10 cellular contexts compared by ENCODE assay signal in genomic region chr12:20220339-20220738, GRCh38.
DNase-seq lines count a peak whose midpoint lies in the region; ATAC-seq and TF ChIP-seq lines count a peak whose summit lies in the region.
"Had no signal": no experiment of that assay in that cellular context is flagged by ENCODE, and none has a peak within 500 bp of the region (broad histone marks: within the 10 kb centered on the region; RNA-seq: fewer than 3 reads in every experiment).

No MANE protein-coding gene starts in this region.

- DNase-seq in GM04504 (ENCODE audit: low read depth) (peak; percentile 5), NAMALWA (ENCODE audit: low spot score) (peak; percentile 47), chondrocyte (ENCODE audit: low spot score) (no peak), SHP77 (lab: John Stamatoyannopoulos, UW) (no peak)
- no peak for DNase-seq in stimulated activated CD4-positive, alpha-beta T cell treated with anti-CD3 and anti-CD28 coated beads, Interleukin-15, amount 100 ng/mL, for 24 hours
- no peak for DNase-seq in activated CD8-positive, alpha-beta T cell treated with anti-CD3 and anti-CD28 coated beads for 36 hours
- DNase-seq: activated B cell treated with CpG ODN at 0.5 μM for 24 hours, hypothalamus had no signal

- TF ChIP-seq CTCF in chondrocyte (IDR thresholded peaks at IDR 0.05) (peak; percentile 61), neural cell (IDR thresholded peaks at IDR 0.05; ENCODE audit: poor library complexity, severe bottlenecking) (no peak)
- no peak for TF ChIP-seq CTCF in activated CD8-positive, alpha-beta T cell treated with anti-CD3 and anti-CD28 coated beads for 36 hours (IDR thresholded peaks at IDR 0.05)

- H3K9me3 ChIP-seq in neural cell (ENCODE audit: low read length), result no peaks in the 10 kb centered on the region

- H3K9ac ChIP-seq in neural cell (ENCODE audit: low read length), result no peak overlapping the region

- H3K36me3 Mint-ChIP-seq in chondrocyte (ENCODE audit: low read depth), result peaks cover 7% of the 10 kb centered on the region
- no peaks in the 10 kb centered on the region for H3K36me3 Mint-ChIP-seq in activated CD8-positive, alpha-beta T cell treated with anti-CD3 and anti-CD28 coated beads for 36 hours (ENCODE audit: low read depth)

- no peaks in the 10 kb centered on the region for H3K4me1 Mint-ChIP-seq in chondrocyte (ENCODE audit: low read depth)
- no peaks in the 10 kb centered on the region for H3K4me1 Mint-ChIP-seq in activated CD8-positive, alpha-beta T cell treated with anti-CD3 and anti-CD28 coated beads for 36 hours (ENCODE audit: low read depth)
- H3K4me1 Mint-ChIP-seq: activated B cell treated with CpG ODN at 0.5 μM for 24 hours had no signal

- no peak overlapping the region for H3K4me2 ChIP-seq in neural cell (ENCODE audit: low read length)

- POLR2A ChIA-PET in activated CD8-positive, alpha-beta T cell treated with anti-CD3 and anti-CD28 coated beads for 36 hours (lab: Charles Lee), result no interaction called here

- H3K27me3 ChIP-seq in neural cell (ENCODE audit: insufficient read depth, low read depth, low read length), result no peaks in the 10 kb centered on the region

- H3K27me3 Mint-ChIP-seq in chondrocyte (ENCODE audit: low read depth), result no peaks in the 10 kb centered on the region
- no peaks in the 10 kb centered on the region for H3K27me3 Mint-ChIP-seq in activated CD8-positive, alpha-beta T cell treated with anti-CD3 and anti-CD28 coated beads for 36 hours
- H3K27me3 Mint-ChIP-seq: activated B cell treated with CpG ODN at 0.5 μM for 24 hours had no signal

- H3K27ac ChIP-seq in neural cell (ENCODE audit: low read length), result no peak overlapping the region

- no peak overlapping the region for H3K4me3 ChIP-seq in neural cell (ENCODE audit: low read length)

- TF ChIP-seq RAD21 in neural cell (conservative IDR thresholded peaks at IDR 0.05), result peak; percentile 19

- peaks cover 14% of the 10 kb centered on the region for H3K9me3 Mint-ChIP-seq in chondrocyte (ENCODE audit: low read depth)
- no peaks in the 10 kb centered on the region for H3K9me3 Mint-ChIP-seq in activated CD8-positive, alpha-beta T cell treated with anti-CD3 and anti-CD28 coated beads for 36 hours

- CTCF ChIA-PET in activated CD8-positive, alpha-beta T cell treated with anti-CD3 and anti-CD28 coated beads for 36 hours (lab: Charles Lee), result interaction anchor here (1.4 kb wide), 1 partner anchor 463 kb away, joined by 5 read pairs; no protein-coding TSS in a partner anchor

- H3K4me3 Mint-ChIP-seq in chondrocyte (ENCODE audit: unreplicated experiment), result no peak overlapping the region
- no peak overlapping the region for H3K4me3 Mint-ChIP-seq in activated CD8-positive, alpha-beta T cell treated with anti-CD3 and anti-CD28 coated beads for 36 hours
- H3K4me3 Mint-ChIP-seq: activated B cell treated with CpG ODN at 0.5 μM for 24 hours had no signal

- no peak overlapping the region for H2AFZ ChIP-seq in neural cell (ENCODE audit: low read depth, low read length)

- H3K36me3 ChIP-seq in neural cell (ENCODE audit: insufficient read depth, low read length), result no peaks in the 10 kb centered on the region

- no peak for ATAC-seq in activated CD8-positive, alpha-beta T cell treated with anti-CD3 and anti-CD28 coated beads for 36 hours
- ATAC-seq in HG03280 (IDR thresholded peaks at IDR 0.05; ENCODE audit: unreplicated experiment), result no peak

- H3K27ac Mint-ChIP-seq in chondrocyte (ENCODE audit: unreplicated experiment), result no peak overlapping the region
- H3K27ac Mint-ChIP-seq in activated CD8-positive, alpha-beta T cell treated with anti-CD3 and anti-CD28 coated beads for 36 hours, result no peak overlapping the region
- H3K27ac Mint-ChIP-seq: activated B cell treated with CpG ODN at 0.5 μM for 24 hours had no signal

- H3K9me2 ChIP-seq in neural cell (ENCODE audit: insufficient read depth, low read length), result no peaks in the 10 kb centered on the region

- no peak for TF ChIP-seq EP300 in neural cell (conservative IDR thresholded peaks at IDR 0.05; ENCODE audit: poor library complexity, severe bottlenecking)

- H4K20me1 ChIP-seq in neural cell (ENCODE audit: insufficient read depth), result no peaks in the 10 kb centered on the region

- H3K79me2 ChIP-seq in neural cell (replicated peaks; ENCODE audit: insufficient read depth, low read length), result no peaks in the 10 kb centered on the region

- intact Hi-C loops in activated CD8-positive, alpha-beta T cell treated with anti-CD3 and anti-CD28 coated beads for 36 hours (cut with micrococcal nuclease), result no loop called here

- H3F3A ChIP-seq in neural cell (ENCODE audit: insufficient read depth, low read length, poor library complexity, severe bottlenecking), result no peaks in the 10 kb centered on the region

TF ChIP-seq in neural cell, 6 proteins besides CTCF, POLR2A, EP300 and RAD21:
- TF ChIP-seq TAF1 (IDR thresholded peaks at IDR 0.05; ENCODE audit: low read depth) (no peak), EZH2 (IDR thresholded peaks at IDR 0.05; ENCODE audit: borderline replicate concordance, insufficient read depth, low read length, poor library complexity, severe bottlenecking) (no peak), SMC3 (conservative IDR thresholded peaks at IDR 0.05; ENCODE audit: poor library complexity) (peak; percentile 29)
- TF ChIP-seq, protein P1, sequence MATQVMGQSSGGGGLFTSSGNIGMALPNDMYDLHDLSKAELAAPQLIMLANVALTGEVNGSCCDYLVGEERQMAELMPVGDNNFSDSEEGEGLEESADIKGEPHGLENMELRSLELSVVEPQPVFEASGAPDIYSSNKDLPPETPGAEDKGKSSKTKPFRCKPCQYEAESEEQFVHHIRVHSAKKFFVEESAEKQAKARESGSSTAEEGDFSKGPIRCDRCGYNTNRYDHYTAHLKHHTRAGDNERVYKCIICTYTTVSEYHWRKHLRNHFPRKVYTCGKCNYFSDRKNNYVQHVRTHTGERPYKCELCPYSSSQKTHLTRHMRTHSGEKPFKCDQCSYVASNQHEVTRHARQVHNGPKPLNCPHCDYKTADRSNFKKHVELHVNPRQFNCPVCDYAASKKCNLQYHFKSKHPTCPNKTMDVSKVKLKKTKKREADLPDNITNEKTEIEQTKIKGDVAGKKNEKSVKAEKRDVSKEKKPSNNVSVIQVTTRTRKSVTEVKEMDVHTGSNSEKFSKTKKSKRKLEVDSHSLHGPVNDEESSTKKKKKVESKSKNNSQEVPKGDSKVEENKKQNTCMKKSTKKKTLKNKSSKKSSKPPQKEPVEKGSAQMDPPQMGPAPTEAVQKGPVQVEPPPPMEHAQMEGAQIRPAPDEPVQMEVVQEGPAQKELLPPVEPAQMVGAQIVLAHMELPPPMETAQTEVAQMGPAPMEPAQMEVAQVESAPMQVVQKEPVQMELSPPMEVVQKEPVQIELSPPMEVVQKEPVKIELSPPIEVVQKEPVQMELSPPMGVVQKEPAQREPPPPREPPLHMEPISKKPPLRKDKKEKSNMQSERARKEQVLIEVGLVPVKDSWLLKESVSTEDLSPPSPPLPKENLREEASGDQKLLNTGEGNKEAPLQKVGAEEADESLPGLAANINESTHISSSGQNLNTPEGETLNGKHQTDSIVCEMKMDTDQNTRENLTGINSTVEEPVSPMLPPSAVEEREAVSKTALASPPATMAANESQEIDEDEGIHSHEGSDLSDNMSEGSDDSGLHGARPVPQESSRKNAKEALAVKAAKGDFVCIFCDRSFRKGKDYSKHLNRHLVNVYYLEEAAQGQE (IDR thresholded peaks at IDR 0.05; ENCODE audit: borderline replicate concordance), result no peak

Comparison
In these comparisons a context has a peak if more than half of its experiments do, and no peak if none do; other contexts are left out.
1. DNase-seq: peak in GM04504 (single experiment) and NAMALWA (single experiment); none in chondrocyte (single experiment), stimulated activated CD4-positive, alpha-beta T cell treated with anti-CD3 and anti-CD28 coated beads, Interleukin-15, amount 100 ng/mL, for 24 hours (single experiment), SHP77 (0 of 2) and activated CD8-positive, alpha-beta T cell treated with anti-CD3 and anti-CD28 coated beads for 36 hours (single experiment).